ENCODE assay signal across 8 cellular contexts in the genomic region with DNA sequence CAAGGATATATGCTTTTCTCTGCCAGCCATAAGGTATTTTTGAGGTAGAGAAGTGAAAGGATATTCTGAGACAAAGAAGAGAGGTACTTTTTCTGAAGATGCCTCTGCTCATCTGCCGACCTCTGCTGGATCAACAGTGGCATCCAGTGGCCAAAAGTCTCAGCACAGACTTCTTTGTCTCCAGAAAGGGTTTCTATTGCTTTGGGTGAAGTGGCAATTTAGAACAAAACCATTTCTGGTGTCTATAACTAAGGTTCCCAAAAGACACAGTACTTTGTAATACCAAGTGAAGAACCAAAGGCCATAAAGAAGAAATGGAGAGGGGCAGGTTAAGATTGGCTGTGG.
DNase-seq lines count a peak whose midpoint lies in the region; TF ChIP-seq lines count a peak whose summit lies in the region.

No MANE protein-coding gene starts in this region.

- H3K27ac Mint-ChIP-seq in brain (peak overlapping the region in 3 of 5 experiments; percentile 29 to 67 (median 39)), mesothelial cell of epicardium (peak overlapping the region; percentile 84)

- peaks cover 20% of the 10 kb centered on the region for H3K4me1 Mint-ChIP-seq in brain
- H3K4me1 Mint-ChIP-seq in mesothelial cell of epicardium, result peaks cover 12% of the 10 kb centered on the region

- H3K36me3 Mint-ChIP-seq in brain, result peaks cover 20% of the 10 kb centered on the region
- peaks cover 17% of the 10 kb centered on the region for H3K36me3 Mint-ChIP-seq in mesothelial cell of epicardium

- peak; percentile 50 to 71 for TF ChIP-seq CTCF in brain (conservative IDR thresholded peaks at IDR 0.05)
- no peak for TF ChIP-seq CTCF in mesothelial cell of epicardium (IDR thresholded peaks at IDR 0.05; ENCODE audit: unreplicated experiment)

- H3K27me3 Mint-ChIP-seq in brain (no peaks in the 10 kb centered on the region), mesothelial cell of epicardium (ENCODE audit: low read depth) (no peaks in the 10 kb centered on the region)

- H3K4me3 Mint-ChIP-seq in brain, result peak overlapping the region in 1 of 5 experiments; percentile 39
- peak overlapping the region; percentile 5 for H3K4me3 Mint-ChIP-seq in mesothelial cell of epicardium

- H3K9me3 Mint-ChIP-seq in brain, result no peaks in the 10 kb centered on the region
- H3K9me3 Mint-ChIP-seq in mesothelial cell of epicardium, result no peaks in the 10 kb centered on the region

- DNase-seq in activated gamma-delta T cell treated with Interleukin-2 at 50 U/mL for 16 hours, result peak; percentile 18
- no peak for DNase-seq in activated gamma-delta T cell (lab: John Stamatoyannopoulos, UW)
- DNase-seq in NCI-H2171 (lab: John Stamatoyannopoulos, UW), result peak; percentile 27
- no peak for DNase-seq in mesothelial cell of epicardium (ENCODE audit: low spot score in 2 of 2, unreplicated experiment in 2 of 2)
- DNase-seq in activated CD4-positive, CD25-positive, alpha-beta regulatory T cell (lab: John Stamatoyannopoulos, UW), result no peak
- no peak for DNase-seq in NCI-H526 treated with DMSO at 0.1 percent for 48 hours (lab: John Stamatoyannopoulos, UW)
- DNase-seq in NOMO-1 treated with dmso at 0.1 percent for 144 hours (lab: John Stamatoyannopoulos, UW; ENCODE audit: unreplicated experiment), result no peak

Comparison
In these comparisons a context has a peak if more than half of its experiments do, and no peak if none do; other contexts are left out.
1. DNase-seq: peak in activated gamma-delta T cell treated with Interleukin-2 at 50 U/mL for 16 hours (single experiment) and NCI-H2171 (single experiment); none in activated gamma-delta T cell (single experiment), mesothelial cell of epicardium (0 of 2), activated CD4-positive, CD25-positive, alpha-beta regulatory T cell (0 of 4), NCI-H526 treated with DMSO at 0.1 percent for 48 hours (single experiment) and NOMO-1 treated with dmso at 0.1 percent for 144 hours (single experiment).